ENCODE assay signal across 8 cellular contexts in the genomic region with DNA sequence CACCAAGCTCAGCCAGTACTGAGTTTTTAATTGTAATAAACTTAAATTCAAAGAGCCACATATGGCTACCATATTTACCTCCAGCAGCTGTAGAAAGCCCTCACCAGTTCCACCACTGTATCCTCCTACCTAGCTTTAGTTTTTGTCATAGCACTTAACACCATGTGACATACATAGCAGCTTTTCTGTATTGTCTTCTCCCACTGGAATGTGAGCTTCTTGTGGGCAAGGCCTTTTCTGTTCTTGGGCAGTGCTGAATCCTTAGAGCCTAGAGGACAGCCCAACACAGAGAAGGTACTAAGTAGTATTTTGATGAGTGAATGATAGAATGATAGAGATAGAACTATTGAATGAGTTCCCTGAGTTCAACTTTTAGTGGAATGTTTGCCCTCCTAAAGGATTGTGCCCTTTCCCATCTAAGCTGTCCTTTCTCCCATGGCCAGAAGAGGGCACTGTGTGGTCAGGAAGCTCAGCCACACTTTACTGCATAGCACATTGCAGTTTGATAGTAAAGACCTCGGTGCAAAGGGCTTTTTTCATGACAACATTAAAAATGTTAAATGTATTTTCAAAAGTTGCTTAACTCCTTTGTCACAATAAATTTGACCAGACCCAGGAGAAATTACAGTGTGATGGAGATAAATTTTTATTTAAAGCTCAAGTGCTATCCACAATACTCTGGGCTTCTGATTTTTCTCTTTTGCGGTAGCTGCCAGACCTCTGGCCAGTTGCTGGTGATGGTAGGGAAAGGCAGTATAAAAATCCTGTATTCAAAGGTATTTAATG.
A peak's percentile ranks its signal among the peaks of the same experiment; 100 is the strongest.
DNase-seq lines count a peak whose midpoint lies in the region; ATAC-seq and TF ChIP-seq lines count a peak whose summit lies in the region.

No MANE protein-coding gene starts in this region.

- no peaks in the 10 kb centered on the region for H3K9me3 ChIP-seq in transverse colon

- peaks cover 0 to 42% (median 17%) of the 10 kb centered on the region in 4 donors for H3K36me3 ChIP-seq in transverse colon

- H3K4me1 ChIP-seq in transverse colon, result peaks cover 0 to 4% (median 0%) of the 10 kb centered on the region in 4 donors

- intact Hi-C loops in transverse colon (cut with DNase I; ENCODE audit: low total_unique reads), result loop anchor here (2.0 kb wide), 1 partner anchor 294 kb away; the partner anchor contains the start of gene FNDC3B

- WGBS in transverse colon (ENCODE audit: low coverage in 1 of 2), 2 donors, result 46 to 56% methylated on average over 2 of the region's 2 CpGs

- in situ Hi-C loops in transverse colon (cut with MboI; ENCODE audit: low pct_ligation_motif_present in 1 of 4, low pct_unique_long_range_greater_than_20kb in 1 of 4, low sequenced_read_pairs in 3 of 4), result loop anchor here (10.0 to 25.0 kb wide), 4 partner anchors 295 to 670 kb away; partner anchors contain the start of genes FNDC3B (in 3 of the 4) and TMEM212 (in 1 of the 4)

- TF ChIP-seq EP300 in transverse colon (IDR thresholded peaks at IDR 0.05; ENCODE audit: low read depth), result no peak

- TF ChIP-seq POLR2A in transverse colon (IDR thresholded peaks at IDR 0.05), result no peak

- peak; percentile 75 for ATAC-seq in GM19455 (IDR thresholded peaks at IDR 0.05; ENCODE audit: unreplicated experiment)

- peak overlapping the region in 1 of 4 donors; percentile 30 for H3K27ac ChIP-seq in transverse colon

- no peaks in the 10 kb centered on the region for H3K27me3 ChIP-seq in transverse colon

- peak; percentile 43 for DNase-seq in COLO668 (lab: John Stamatoyannopoulos, UW; ENCODE audit: unreplicated experiment)
- peak; percentile 22 for DNase-seq in HuH-7.5 (ENCODE audit: low spot score)
- peak; percentile 67 for DNase-seq in RKO (ENCODE audit: low spot score)
- DNase-seq in activated T-helper 1 cell treated with Interleukin-2 at 50 U/mL for 16 hours (ENCODE audit: low read depth), result peak; percentile 18
- DNase-seq in fibroblast of the conjunctiva (ENCODE audit: low read depth), result peak; percentile 43
- peak in 38 of 56 donors; percentile 1 to 83 (median 24) for DNase-seq in nucleus accumbens (lab: John Stamatoyannopoulos, UW)
- peak; percentile 75 for DNase-seq in transverse colon

- H3K4me3 ChIP-seq in transverse colon, result no peak overlapping the region

- TF ChIP-seq CTCF in transverse colon (IDR thresholded peaks at IDR 0.05), result peak; percentile 83 to 93 (median 90)

Comparison
In these comparisons a context has a peak if more than half of its experiments do, and no peak if none do; other contexts are left out.
1. DNase-seq: peak in every context shown above with its lines; median percentile 75 in transverse colon; 67 in RKO; 43 in COLO668; 43 in fibroblast of the conjunctiva; 24 in nucleus accumbens; 22 in HuH-7.5; 18 in activated T-helper 1 cell treated with Interleukin-2 at 50 U/mL for 16 hours.